35 cellular contexts compared by ENCODE assay signal in the genomic region with DNA sequence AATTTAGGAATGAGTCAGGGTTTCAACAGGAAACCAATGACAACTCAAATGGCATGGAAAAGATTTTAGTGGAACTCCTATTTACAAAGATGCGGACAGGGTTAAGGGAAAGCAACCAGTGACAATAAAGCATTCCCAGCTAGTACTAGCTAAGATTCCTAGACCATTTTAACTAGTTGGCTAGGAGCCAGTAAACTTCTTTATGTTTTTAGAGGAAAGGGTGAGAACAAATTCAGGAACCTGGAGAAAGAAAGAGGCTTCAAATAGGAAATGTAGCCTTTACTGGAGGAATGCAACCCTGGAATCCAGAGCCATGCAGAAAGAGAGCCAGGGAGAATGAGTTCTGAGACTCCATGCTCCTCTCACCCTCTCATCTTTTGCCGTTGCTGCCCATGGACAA.
"Had no signal": no experiment of that assay in that cellular context is flagged by ENCODE, and none has a peak within 500 bp of the region (broad histone marks: within the 10 kb centered on the region; RNA-seq: fewer than 3 reads in every experiment).

No MANE protein-coding gene starts in this region.

- H3K9me3 Mint-ChIP-seq: activated B cell treated with CpG ODN at 0.5 μM for 24 hours; activated CD4-positive, alpha-beta T cell treated with anti-CD3 and anti-CD28 coated beads, Interleukin-2, amount 10 ng/mL, durations not matched to agents 24 days and 14 days; activated T-helper 1 cell treated with anti-CD3 and anti-CD28 coated beads, Interleukin-12 subunit alpha, Interleukin-12 subunit beta, Interleukin-2, Interleukin-4 antibody, amounts not matched to agents 30 ng/mL and 10 ng/mL and 1 ng/mL, durations not matched to agents 14 hours and 24 hours and 36 hours; activated T-helper 17 cell treated with anti-CD3 and anti-CD28 coated beads, Interleukin-2, amount 50 U/mL, for 72 hours had no signal

- H3K4me3 Mint-ChIP-seq: activated B cell treated with CpG ODN at 0.5 μM for 24 hours; activated CD4-positive, alpha-beta memory T cell treated with anti-CD3 and anti-CD28 coated beads for 36 hours; activated CD4-positive, alpha-beta T cell treated with anti-CD3 and anti-CD28 coated beads, Interleukin-2, amount 10 ng/mL, durations not matched to agents 24 days and 14 days; activated CD8-positive, alpha-beta T cell treated with anti-CD3 and anti-CD28 coated beads for 36 hours; activated naive CD4-positive, alpha-beta T cell treated with anti-CD3 and anti-CD28 coated beads for 36 hours; activated naive CD8-positive, alpha-beta T cell treated with anti-CD3 and anti-CD28 coated beads for 36 hours; activated T-cell treated with anti-CD3 and anti-CD28 coated beads, Interleukin-2, amount 50 U/mL, for 4 hours; activated T-cell treated with anti-CD3 and anti-CD28 coated beads, Interleukin-2, amount 50 U/mL, for 72 hours; activated T-helper 1 cell treated with anti-CD3 and anti-CD28 coated beads, Interleukin-12 subunit alpha, Interleukin-12 subunit beta, Interleukin-2, Interleukin-4 antibody, amounts not matched to agents 30 ng/mL and 10 ng/mL and 1 ng/mL, durations not matched to agents 14 hours and 24 hours and 36 hours; activated T-helper 17 cell treated with anti-CD3 and anti-CD28 coated beads, Interleukin-2, amount 50 U/mL, for 72 hours; T-helper 2 cell treated with Interferon-gamma antibody and Interleukin-4, amounts not matched to agents 5 μg/mL and 100 μg/mL, for 36 hours had no signal

- H3K4me1 Mint-ChIP-seq: activated B cell treated with CpG ODN at 0.5 μM for 24 hours; activated CD4-positive, alpha-beta T cell treated with anti-CD3 and anti-CD28 coated beads, Interleukin-2, amount 10 ng/mL, durations not matched to agents 24 days and 14 days; activated naive CD8-positive, alpha-beta T cell treated with anti-CD3 and anti-CD28 coated beads for 36 hours; activated T-helper 17 cell treated with anti-CD3 and anti-CD28 coated beads, Interleukin-2, amount 50 U/mL, for 72 hours had no signal

- H3K27me3 ChIP-seq: adrenal gland, body of pancreas, brain microvascular endothelial cell, breast epithelium had no signal

- H3K4me3 ChIP-seq: adrenal gland, body of pancreas, breast epithelium had no signal

- ATAC-seq: activated CD8-positive, alpha-beta T cell treated with anti-CD3 and anti-CD28 coated beads for 36 hours; activated naive CD4-positive, alpha-beta T cell treated with anti-CD3 and anti-CD28 coated beads, Interleukin-2, amount 50 U/mL, for 72 hours; activated T-cell treated with anti-CD3 and anti-CD28 coated beads, Interleukin-2, amount 50 U/mL, for 4 hours; activated T-cell treated with anti-CD3 and anti-CD28 coated beads, Interleukin-2, amount 50 U/mL, for 72 hours; activated T-helper 17 cell treated with anti-CD3 and anti-CD28 coated beads, Interleukin-2, amount 50 U/mL, for 72 hours; body of pancreas had no signal

- FAIRE-seq: astrocyte, TTC549 had no signal

- H3K9me3 ChIP-seq: adrenal gland, body of pancreas, breast epithelium had no signal

- H3K27ac ChIP-seq: adrenal gland, body of pancreas, brain microvascular endothelial cell, breast epithelium, VCaP had no signal

- H3K27me3 Mint-ChIP-seq: activated B cell treated with CpG ODN at 0.5 μM for 24 hours; activated CD4-positive, alpha-beta memory T cell treated with anti-CD3 and anti-CD28 coated beads for 36 hours; activated CD4-positive, alpha-beta T cell treated with anti-CD3 and anti-CD28 coated beads, Interleukin-2, amount 10 ng/mL, durations not matched to agents 24 days and 14 days; activated CD8-positive, alpha-beta T cell treated with anti-CD3 and anti-CD28 coated beads for 36 hours; activated naive CD8-positive, alpha-beta T cell treated with anti-CD3 and anti-CD28 coated beads for 36 hours; activated T-helper 17 cell treated with anti-CD3 and anti-CD28 coated beads, Interleukin-2, amount 50 U/mL, for 72 hours had no signal

- H3K36me3 Mint-ChIP-seq: activated CD4-positive, alpha-beta memory T cell treated with anti-CD3 and anti-CD28 coated beads for 36 hours; activated naive CD4-positive, alpha-beta T cell treated with anti-CD3 and anti-CD28 coated beads, Interleukin-2, amount 50 U/mL, for 72 hours; activated naive CD8-positive, alpha-beta T cell treated with anti-CD3 and anti-CD28 coated beads for 36 hours had no signal

- DNase-seq: activated B cell treated with CpG ODN at 0.5 μM for 24 hours; activated CD4-positive, alpha-beta memory T cell treated with anti-CD3 and anti-CD28 coated beads for 36 hours; activated CD4-positive, alpha-beta T cell treated with anti-CD3 and anti-CD28 coated beads for 4 hours; activated CD4-positive, alpha-beta T cell treated with anti-CD3 and anti-CD28 coated beads, Interleukin-2, amount 10 ng/mL, durations not matched to agents 24 days and 14 days; activated CD4-positive, alpha-beta T cell treated with anti-CD3 and anti-CD28 coated beads, Interleukin-2, amount 50 U/mL, for 1 hour; activated CD4-positive, alpha-beta T cell treated with anti-CD3 and anti-CD28 coated beads, Interleukin-2, amount 50 U/mL, for 4 hours; activated CD4-positive, CD25-positive, alpha-beta regulatory T cell treated with anti-CD3 and anti-CD28 coated beads, Interleukin-2, amount 50 U/mL, for 72 hours; activated CD8-positive, alpha-beta memory T cell treated with anti-CD3 and anti-CD28 coated beads, Interleukin-2, amount 50 U/mL, for 4 hours; activated CD8-positive, alpha-beta T cell treated with anti-CD3 and anti-CD28 coated beads for 36 hours; activated effector memory CD4-positive, alpha-beta T cell treated with anti-CD3 and anti-CD28 coated beads, Interleukin-2, amount 50 U/mL, for 16 hours; activated gamma-delta T cell treated with Interleukin-2 at 50 U/mL for 16 hours; activated naive CD4-positive, alpha-beta T cell; activated naive CD4-positive, alpha-beta T cell treated with anti-CD3 and anti-CD28 coated beads for 36 hours; activated naive CD4-positive, alpha-beta T cell treated with anti-CD3 and anti-CD28 coated beads, Interleukin-2, amount 50 U/mL, for 16 hours; activated naive CD8-positive, alpha-beta T cell treated with anti-CD3 and anti-CD28 coated beads for 36 hours; activated T-cell treated with anti-CD3 and anti-CD28 coated beads for 4 hours; activated T-cell treated with anti-CD3 and anti-CD28 coated beads, Interleukin-2, amount 50 U/mL, for 1 hour; activated T-cell treated with anti-CD3 and anti-CD28 coated beads, Interleukin-2, amount 50 U/mL, for 4 hours; activated T-cell treated with anti-CD3 and anti-CD28 coated beads, Interleukin-2, amount 50 U/mL, for 72 hours; adrenal gland; amniotic stem cell; aorta; body of pancreas; brain microvascular endothelial cell; central memory CD4-positive, alpha-beta T cell; T-helper 2 cell; T-helper 9 cell had no signal

- H3K4me1 ChIP-seq: adrenal gland, body of pancreas, breast epithelium had no signal

- H3K27ac Mint-ChIP-seq: activated B cell treated with CpG ODN at 0.5 μM for 24 hours; activated CD4-positive, alpha-beta memory T cell treated with anti-CD3 and anti-CD28 coated beads for 36 hours; activated CD4-positive, alpha-beta T cell treated with anti-CD3 and anti-CD28 coated beads, Interleukin-2, amount 10 ng/mL, durations not matched to agents 24 days and 14 days; activated CD8-positive, alpha-beta T cell treated with anti-CD3 and anti-CD28 coated beads for 36 hours; activated naive CD4-positive, alpha-beta T cell treated with anti-CD3 and anti-CD28 coated beads for 36 hours; activated naive CD4-positive, alpha-beta T cell treated with anti-CD3 and anti-CD28 coated beads, Interleukin-2, amount 50 U/mL, for 72 hours; activated naive CD8-positive, alpha-beta T cell treated with anti-CD3 and anti-CD28 coated beads for 36 hours; activated T-cell treated with anti-CD3 and anti-CD28 coated beads, Interleukin-2, amount 50 U/mL, for 72 hours; activated T-helper 1 cell treated with anti-CD3 and anti-CD28 coated beads, Interleukin-12 subunit alpha, Interleukin-12 subunit beta, Interleukin-2, Interleukin-4 antibody, amounts not matched to agents 30 ng/mL and 10 ng/mL and 1 ng/mL, durations not matched to agents 14 hours and 24 hours and 36 hours; activated T-helper 17 cell treated with anti-CD3 and anti-CD28 coated beads, Interleukin-2, amount 50 U/mL, for 72 hours; T-helper 2 cell treated with Interferon-gamma antibody and Interleukin-4, amounts not matched to agents 5 μg/mL and 100 μg/mL, for 36 hours had no signal

- H3K36me3 ChIP-seq: adrenal gland, brain microvascular endothelial cell, breast epithelium had no signal
